ENCODE assay signal across 14 cellular contexts in genomic region chr10:58028597-58029366, GRCh38.
A peak's percentile ranks its signal among the peaks of the same experiment; 100 is the strongest.
DNase-seq lines count a peak whose midpoint lies in the region; ATAC-seq and TF ChIP-seq lines count a peak whose summit lies in the region.
"Had no signal": no experiment of that assay in that cellular context is flagged by ENCODE, and none has a peak within 500 bp of the region (broad histone marks: within the 10 kb centered on the region; RNA-seq: fewer than 3 reads in every experiment).

No MANE protein-coding gene starts in this region.

- POLR2A ChIA-PET in Panc1 (lab: Charles Lee), result no interaction called here

- no peaks in the 10 kb centered on the region for H3K36me3 ChIP-seq in Panc1 (ENCODE audit: control insufficient read depth, insufficient read depth, low read length)
- no peaks in the 10 kb centered on the region for H3K36me3 ChIP-seq in ascending aorta
- H3K36me3 ChIP-seq: esophagus squamous epithelium, neutrophil had no signal

- in situ Hi-C loops in Panc1 (cut with HindIII; ENCODE audit: low pct_unique_long_range_greater_than_20kb, low sequenced_read_pairs), result no loop called here

- H3K4me3 ChIP-seq in Panc1 (ENCODE audit: low read depth in 2 of 2, low read length in 2 of 2), result no peak overlapping the region
- no peak overlapping the region for H3K4me3 ChIP-seq in ascending aorta
- H3K4me3 ChIP-seq: esophagus squamous epithelium had no signal

- H3K9me3 ChIP-seq in Panc1 (ENCODE audit: control insufficient read depth, insufficient read depth, low read depth, low read length) (peaks cover 4% of the 10 kb centered on the region; the same call in 1 of the 2 replicates), ascending aorta (no peaks in the 10 kb centered on the region)
- H3K9me3 ChIP-seq: esophagus squamous epithelium, neutrophil had no signal

- TF ChIP-seq CTCF in Panc1 (IDR thresholded peaks at IDR 0.05) (no peak), ascending aorta (IDR thresholded peaks at IDR 0.05) (no peak)

- DNase-seq in DMS53 treated with DMSO at 0.1 percent for 48 hours (lab: John Stamatoyannopoulos, UW; ENCODE audit: unreplicated experiment) (peak; percentile 7), Panc1 (ENCODE audit: low read depth, low spot score) (no peak), dedifferentiated amniotic fluid mesenchymal stem cell (ENCODE audit: extremely low spot score) (peak; percentile 84), non-pigmented ciliary epithelial cell (ENCODE audit: low read depth) (peak; percentile 43), activated gamma-delta T cell (lab: John Stamatoyannopoulos, UW) (no peak), ascending aorta (ENCODE audit: low spot score in 2 of 2) (no peak)
- DNase-seq: activated CD4-positive, CD25-positive, alpha-beta regulatory T cell treated with anti-CD3 and anti-CD28 coated beads, Interleukin-2, amount 50 U/mL, for 72 hours; activated T-cell treated with anti-CD3 and anti-CD28 coated beads, Interleukin-2, amount 50 U/mL, for 48 hours; esophagus squamous epithelium; left cardiac atrium; stimulated activated naive B cell treated with anti-CD40 and anti-IgM and Interleukin-4, amounts not matched to agents 10 μg/mL and 1 μg/mL and 100 μg/mL, for 72 hours had no signal

- intact Hi-C loops in Panc1 (cut with micrococcal nuclease; ENCODE audit: unreplicated experiment), result no loop called here
- intact Hi-C loops in ascending aorta (cut with DNase I), result no loop called here

- CTCF ChIA-PET in Panc1 (lab: Charles Lee), result no interaction called here

- H3K27ac ChIP-seq in Panc1 (ENCODE audit: low read length) (no peak overlapping the region), ascending aorta (no peak overlapping the region)
- H3K27ac ChIP-seq: esophagus squamous epithelium, neutrophil had no signal

- ATAC-seq in Panc1 (peak; percentile 62), HG03045 (IDR thresholded peaks at IDR 0.05; ENCODE audit: unreplicated experiment) (no peak), HG02884 (IDR thresholded peaks at IDR 0.05; ENCODE audit: unreplicated experiment) (no peak)
- ATAC-seq: stimulated activated naive B cell treated with anti-CD40 and anti-IgM and Interleukin-4, amounts not matched to agents 10 μg/mL and 1 μg/mL and 100 μg/mL, for 72 hours had no signal

- H3K27me3 ChIP-seq in Panc1 (ENCODE audit: control insufficient read depth, insufficient read depth, low read length) (no peaks in the 10 kb centered on the region), ascending aorta (no peaks in the 10 kb centered on the region)
- H3K27me3 ChIP-seq: esophagus squamous epithelium, neutrophil had no signal

- no TSS peak for BruUV-seq in Panc1 (replicated peaks; lab: Mats Ljungman, UMichigan)

- H3K4me1 ChIP-seq in Panc1 (ENCODE audit: control insufficient read depth, insufficient read depth, low read length), result no peaks in the 10 kb centered on the region; the same call in 1 of the 2 replicates
- no peaks in the 10 kb centered on the region for H3K4me1 ChIP-seq in ascending aorta
- H3K4me1 ChIP-seq: esophagus squamous epithelium had no signal

Comparison
In these comparisons a context has a peak if more than half of its experiments do, and no peak if none do; other contexts are left out.
1. DNase-seq: peak in DMS53 treated with DMSO at 0.1 percent for 48 hours (single experiment), dedifferentiated amniotic fluid mesenchymal stem cell (single experiment) and non-pigmented ciliary epithelial cell (single experiment); none in Panc1 (single experiment), activated gamma-delta T cell (single experiment) and ascending aorta (0 of 2).